Comparison of ENCODE assay signal across 28 cellular contexts in genomic region chr15:25450163-25450562, GRCh38. TPM values are rescaled to one million over a fixed set of nuclear protein-coding genes. Genes with fewer than 3 reads are reported as not detected.
DNase-seq lines count a peak whose midpoint lies in the region; ATAC-seq, FAIRE-seq and TF ChIP-seq lines count a peak whose summit lies in the region.
"Had no signal": no experiment of that assay in that cellular context is flagged by ENCODE, and none has a peak within 500 bp of the region (broad histone marks: within the 10 kb centered on the region; RNA-seq: fewer than 3 reads in every experiment).

No MANE protein-coding gene starts in this region.

- no peak for FAIRE-seq in bronchial epithelial cell (lab: Jason Lieb, UNC)
- FAIRE-seq: A204.1, GM12878, GM12892, GM18507 had no signal

- no peaks in the 10 kb centered on the region for H3K36me3 ChIP-seq in bronchial epithelial cell (ENCODE audit: control insufficient read depth, insufficient read depth, low read length)
- H3K36me3 ChIP-seq: BE2C, BLaER1 had no signal

- TF ChIP-seq CTCF in bronchial epithelial cell (IDR thresholded peaks at IDR 0.05; ENCODE audit: insufficient read depth, low read length, severe bottlenecking) (no peak), epithelial cell of esophagus (IDR thresholded peaks at IDR 0.05; ENCODE audit: insufficient read depth, low read depth, low read length, missing control alignments) (no peak)

- peak; percentile 2 for DNase-seq in NCI-H2029 (lab: John Stamatoyannopoulos, UW)
- peak; percentile 5 for DNase-seq in NCI-H2029 treated with DMSO at 0.1 percent for 48 hours (lab: John Stamatoyannopoulos, UW)
- peak; percentile 69 for DNase-seq in bronchial epithelial cell (ENCODE audit: low read depth)
- DNase-seq in epithelial cell of esophagus (ENCODE audit: low read depth): peak; percentile 10
- DNase-seq in NK-92 treated with Interleukin-12 subunit alpha and Interleukin-12 subunit beta, amount 100 ng/mL, for 24 hours (lab: John Stamatoyannopoulos, UW): no peak
- DNase-seq in mesenteric fat pad (ENCODE audit: low spot score): no peak
- no peak for DNase-seq in occipital lobe (lab: John Stamatoyannopoulos, UW)
- DNase-seq: 8988T; ACHN; BE2C; C1 segment of cervical spinal cord; CD4-positive, alpha-beta memory T cell; CD4-positive, CD25-positive, alpha-beta regulatory T cell; CD8-positive, alpha-beta memory T cell; COR-L47; DMS 273 treated with DMSO at 0.1 percent for 48 hours; DMS153; DMS53; DMS79; DND-41; EL; GDM1 had no signal

- no peaks in the 10 kb centered on the region for H3K27me3 ChIP-seq in bronchial epithelial cell (ENCODE audit: control insufficient read depth, insufficient read depth, low read length)
- H3K27me3 ChIP-seq: BE2C, BLaER1 had no signal

- ATAC-seq in HG02970 (IDR thresholded peaks at IDR 0.05; ENCODE audit: low FRiP score, unreplicated experiment): no peak
- ATAC-seq: GM12878 had no signal

- no peak overlapping the region for H3K4me3 ChIP-seq in bronchial epithelial cell (ENCODE audit: low read depth, low read length)
- H3K4me3 ChIP-seq in epithelial cell of esophagus (ENCODE audit: low read length): no peak overlapping the region
- H3K4me3 ChIP-seq: BLaER1, GM12878 had no signal

RNA-seq across cellular contexts. Expression of gene UBE3A, which starts 11.3 kb away (rescaled TPM):
- total RNA-seq in bronchial epithelial cell (57.4 and 67.7 TPM in 2 replicates), mesenteric fat pad (78.7 TPM), occipital lobe (287 TPM)

Comparison
In these comparisons a context has a peak if more than half of its experiments do, and no peak if none do; other contexts are left out.
1. DNase-seq: peak in NCI-H2029 (single experiment), NCI-H2029 treated with DMSO at 0.1 percent for 48 hours (single experiment), bronchial epithelial cell (single experiment) and epithelial cell of esophagus (single experiment); none in NK-92 treated with Interleukin-12 subunit alpha and Interleukin-12 subunit beta, amount 100 ng/mL, for 24 hours (single experiment), mesenteric fat pad (single experiment) and occipital lobe (single experiment).